ENCODE assay signal across 21 cellular contexts in genomic region chr22:30439226-30439625, GRCh38. TPM values are rescaled to one million over a fixed set of nuclear protein-coding genes. Genes with fewer than 3 reads are reported as not detected.
DNase-seq lines count a peak whose midpoint lies in the region; ATAC-seq, FAIRE-seq and TF ChIP-seq lines count a peak whose summit lies in the region.
"Had no signal": no experiment of that assay in that cellular context is flagged by ENCODE, and none has a peak within 500 bp of the region (broad histone marks: within the 10 kb centered on the region; RNA-seq: fewer than 3 reads in every experiment).

No MANE protein-coding gene starts in this region.

- ATAC-seq in HG03520 (IDR thresholded peaks at IDR 0.05; ENCODE audit: unreplicated experiment), result no peak
- ATAC-seq: GM23338, HCT116, HepG2 had no signal

- H4K20me1 ChIP-seq in keratinocyte (ENCODE audit: control insufficient read depth, extremely low read depth, insufficient read depth, low read length) (no peaks in the 10 kb centered on the region), H9 (ENCODE audit: control insufficient read depth, insufficient read depth, insufficient read length) (no peaks in the 10 kb centered on the region)

- no peak overlapping the region for H3K4me3 Mint-ChIP-seq in H9
- H3K4me3 Mint-ChIP-seq: CD4-positive, alpha-beta T cell; GM23338; HFFc6; IgD-negative memory B cell had no signal

- dilution Hi-C loops in keratinocyte (cut with MboI; ENCODE audit: extremely low pct_ligation_motif_present, low sequenced_read_pairs), result no loop called here

- H3K27ac Mint-ChIP-seq in H9, result peak overlapping the region in 1 of 3 experiments; percentile 17; a peak in 2 of 7 replicates
- H3K27ac Mint-ChIP-seq: GM23338, HFFc6 had no signal

- H3K27me3 ChIP-seq in bronchial epithelial cell (ENCODE audit: control insufficient read depth, insufficient read depth, low read length) (no peaks in the 10 kb centered on the region), esophagus (ENCODE audit: control insufficient read depth in 1 of 2, insufficient read depth in 2 of 2, low read length in 2 of 2) (no peaks in the 10 kb centered on the region), keratinocyte (ENCODE audit: control insufficient read depth, extremely low read depth, insufficient read depth, low read length) (no peaks in the 10 kb centered on the region), H9 (ENCODE audit: insufficient read depth, low read length) (no peaks in the 10 kb centered on the region)

- no peak overlapping the region for H3K14ac ChIP-seq in H9 (ENCODE audit: insufficient read depth, low read length)

- H4K8ac ChIP-seq in H9 (replicated peaks; ENCODE audit: insufficient read length, low read depth, low read length), result no peak overlapping the region

- H3K9me1 ChIP-seq in keratinocyte (ENCODE audit: control insufficient read depth, extremely low read depth, insufficient read depth, low read length), result no peaks in the 10 kb centered on the region

- H3K79me1 ChIP-seq in H9 (ENCODE audit: insufficient read depth, low read depth, low read length, poor library complexity, severe bottlenecking), result no peaks in the 10 kb centered on the region

- no peak overlapping the region for H3K4me3 ChIP-seq in bronchial epithelial cell (ENCODE audit: low read depth, low read length)
- H3K4me3 ChIP-seq in esophagus (ENCODE audit: low read depth in 1 of 2, low read length in 2 of 2), result no peak overlapping the region
- H3K4me3 ChIP-seq in keratinocyte (ENCODE audit: control insufficient read depth in 2 of 3, extremely low read depth in 1 of 3, insufficient read depth in 2 of 3, low read depth in 1 of 3, low read length in 3 of 3), result no peak overlapping the region
- H3K4me3 ChIP-seq: GM23338 had no signal

- H2BK20ac ChIP-seq in H9 (ENCODE audit: low read depth, low read length, poor library complexity, severe bottlenecking), result no peak overlapping the region

- H3K36me3 Mint-ChIP-seq in H9 (ENCODE audit: insufficient read depth in 1 of 3, low read depth in 3 of 3), result peaks cover 0 to 3% (median 0%) of the 10 kb centered on the region in 3 experiments; a peak in 1 of 7 replicates

- no peak overlapping the region for H3T11ph ChIP-seq in H9 (ENCODE audit: low read length)

- peaks cover 6% of the 10 kb centered on the region for H3K27me3 Mint-ChIP-seq in H9 (ENCODE audit: low read depth)

- H3K9me3 ChIP-seq in esophagus (ENCODE audit: control insufficient read depth in 2 of 2, insufficient read depth in 1 of 2, low read depth in 1 of 2, low read length in 1 of 2) (peaks cover 0 to 2% of the 10 kb centered on the region in 2 donors), keratinocyte (ENCODE audit: control insufficient read depth, low read depth, low read length) (peaks cover 2% of the 10 kb centered on the region), H9 (ENCODE audit: control insufficient read depth, low read depth, low read length) (no peaks in the 10 kb centered on the region)

- FAIRE-seq in bronchial epithelial cell (lab: Jason Lieb, UNC) (no peak), keratinocyte (lab: Jason Lieb, UNC) (no peak)
- FAIRE-seq: A204.1, D721Med, G401.6, GM12891, H54, HepG2 had no signal

- H2BK5ac ChIP-seq in H9 (ENCODE audit: insufficient read length, low read length), result no peak overlapping the region

- H4K91ac ChIP-seq in H9 (ENCODE audit: insufficient read length, low read depth, low read length), result no peak overlapping the region

- no peak overlapping the region for H2BK12ac ChIP-seq in H9 (ENCODE audit: insufficient read length, low read depth, low read length)

- no peak overlapping the region for H3K4me2 ChIP-seq in keratinocyte (ENCODE audit: control insufficient read depth, extremely low read depth, insufficient read depth, low read depth, low read length)
- H3K4me2 ChIP-seq in H9 (ENCODE audit: insufficient read depth, insufficient read length, low read length), result no peak overlapping the region
- H3K4me2 ChIP-seq: GM23338 had no signal

- H3K27ac ChIP-seq in esophagus (ENCODE audit: low read depth in 2 of 2, low read length in 1 of 2) (peak overlapping the region; percentile 71 to 91), keratinocyte (ENCODE audit: control insufficient read depth, insufficient read depth, low read length) (no peak overlapping the region), H9 (ENCODE audit: insufficient read length, low read depth, low read length) (no peak overlapping the region)
- H3K27ac ChIP-seq: C4-2B had no signal

- no peaks in the 10 kb centered on the region for H3K79me2 ChIP-seq in keratinocyte (ENCODE audit: control insufficient read depth, insufficient read depth, low read length)
- H3K79me2 ChIP-seq in H9 (ENCODE audit: insufficient read depth, low read length), result no peaks in the 10 kb centered on the region

- no peak for TF ChIP-seq CTCF in bronchial epithelial cell (IDR thresholded peaks at IDR 0.05; ENCODE audit: insufficient read depth, low read length, severe bottlenecking)
- TF ChIP-seq CTCF in keratinocyte (optimal IDR thresholded peaks at IDR 0.05 in 1 of 3, IDR thresholded peaks at IDR 0.05 in 1 of 3, conservative IDR thresholded peaks at IDR 0.05 in 1 of 3; ENCODE audit: extremely low read depth in 1 of 3, insufficient read depth in 2 of 3, low read length in 3 of 3), result no peak
- TF ChIP-seq CTCF in H9 (conservative IDR thresholded peaks at IDR 0.05), result no peak

- no peak overlapping the region for H3K56ac ChIP-seq in H9 (ENCODE audit: insufficient read length, low read depth, low read length)

- H2BK120ac ChIP-seq in H9 (ENCODE audit: low read depth, low read length, poor library complexity, severe bottlenecking), result no peak overlapping the region

- DNase-seq in bronchial epithelial cell (ENCODE audit: low read depth), result peak; percentile 55
- peak; percentile 38 for DNase-seq in keratinocyte (ENCODE audit: low read depth, low spot score)
- no peak for DNase-seq in kidney glomerular epithelial cell (lab: John Stamatoyannopoulos, UW)
- no peak for DNase-seq in H9
- DNase-seq: AML-193; Caco-2; CD4-positive, alpha-beta T cell; HFFc6 had no signal

- H3K9ac ChIP-seq in keratinocyte (ENCODE audit: control insufficient read depth, extremely low read depth, insufficient read depth, low read length), result no peak overlapping the region
- no peak overlapping the region for H3K9ac ChIP-seq in H9 (ENCODE audit: extremely low read depth, insufficient read length, low read length)

- no peak overlapping the region for H3K23ac ChIP-seq in H9 (ENCODE audit: insufficient read length, low read depth, low read length)

- no peak overlapping the region for H3K4ac ChIP-seq in H9 (ENCODE audit: low read depth, low read length)

- no peak overlapping the region for H2AK5ac ChIP-seq in H9 (ENCODE audit: insufficient read length, low read length)

- WGBS in esophagus, 2 donors, result 64 to 68% methylated on average over 4 of the region's 4 CpGs
- WGBS in H9 (ENCODE audit: extremely low coverage, insufficient read length, low lambda C conversion rate), result no CpG with 5 or more reads among the region's 4 CpGs

- H3K4me1 ChIP-seq in esophagus (ENCODE audit: control insufficient read depth in 2 of 2, insufficient read depth in 2 of 2, low read length in 1 of 2), result peaks cover 0 to 12% of the 10 kb centered on the region in 2 donors
- peaks cover 29% of the 10 kb centered on the region for H3K4me1 ChIP-seq in keratinocyte (ENCODE audit: control insufficient read depth, extremely low read depth, insufficient read depth, low read length)
- no peaks in the 10 kb centered on the region for H3K4me1 ChIP-seq in H9 (ENCODE audit: insufficient read depth, low read length)

- H3K23me2 ChIP-seq in H9 (ENCODE audit: insufficient read length, low read depth, low read length, poor library complexity, severe bottlenecking), result no peaks in the 10 kb centered on the region

- no peak overlapping the region for H2BK15ac ChIP-seq in H9 (ENCODE audit: low read depth, low read length)

- H3K9me3 Mint-ChIP-seq in H9, result no peaks in the 10 kb centered on the region; a peak in 1 of 5 replicates
- H3K9me3 Mint-ChIP-seq: HFFc6 had no signal

- peaks cover 10 to 14% of the 10 kb centered on the region in 2 experiments; a peak in 3 of 4 replicates for H3K4me1 Mint-ChIP-seq in H9

- no peaks in the 10 kb centered on the region for H3K36me3 ChIP-seq in bronchial epithelial cell (ENCODE audit: control insufficient read depth, insufficient read depth, low read length)
- H3K36me3 ChIP-seq in esophagus (ENCODE audit: control insufficient read depth in 2 of 2, insufficient read depth in 2 of 2, low read length in 1 of 2), result no peaks in the 10 kb centered on the region
- H3K36me3 ChIP-seq in keratinocyte (ENCODE audit: control insufficient read depth in 2 of 2, extremely low read depth in 1 of 2, insufficient read depth in 2 of 2, low read length in 2 of 2), result no peaks in the 10 kb centered on the region

- H3K18ac ChIP-seq in H9 (ENCODE audit: insufficient read length, low read depth, low read length), result no peak overlapping the region

- no peak overlapping the region for H2AFZ ChIP-seq in keratinocyte (ENCODE audit: control insufficient read depth, low read length)
- no peak overlapping the region for H2AFZ ChIP-seq in H9 (ENCODE audit: low read length)
- H2AFZ ChIP-seq: GM23338 had no signal

- H4K5ac ChIP-seq in H9 (ENCODE audit: insufficient read length, low read depth, low read length), result no peak overlapping the region

RNA-seq across cellular contexts. Expression of gene MTFP1, which starts 13.7 kb away (rescaled TPM):
- total RNA-seq in bronchial epithelial cell, result 16.0 and 53.2 TPM in 2 replicates
- polyA plus RNA-seq in esophagus, result 10 to 100 TPM; 19.7 to 23.5 TPM
- polyA plus RNA-seq in keratinocyte, result 5.7 to 13.7 TPM (median 8.4 TPM) in 3 replicates
- polyA plus RNA-seq in keratinocyte (2011; ENCODE audit: low read depth), result 4.2 TPM
- 4.3 and 6.2 TPM in 2 replicates for polyA plus RNA-seq in keratinocyte (2011; cell fraction: cytosol; rRNA removed)
- polyA plus RNA-seq in keratinocyte (2011; cell fraction: nucleus; rRNA removed), result 4.4 and 4.7 TPM in 2 replicates
- 4.5 and 14.9 TPM in 2 replicates for polyA plus RNA-seq in keratinocyte (2012; ENCODE audit: low replicate concordance)
- polyA minus RNA-seq in keratinocyte, result 0.56 to 11.7 TPM (median 5.0 TPM) in 3 replicates
- 8.8 TPM for polyA minus RNA-seq in keratinocyte (2011; cell fraction: cytosol; rRNA and poly(A)+ RNA removed)
- 1.2 and 1.3 TPM in 2 replicates for polyA minus RNA-seq in keratinocyte (2011; cell fraction: nucleus; rRNA and poly(A)+ RNA removed)
- total RNA-seq in H9 (2021), result 46.8 and 56.8 TPM in 2 replicates

RNA-seq across cellular contexts. Expression of gene SEC14L3, which starts 32.6 kb away (rescaled TPM):
- not detected in 2 replicates for total RNA-seq in bronchial epithelial cell
- polyA plus RNA-seq in esophagus, result not detected
- polyA plus RNA-seq in keratinocyte, result not detected in 3 replicates
- not detected for polyA plus RNA-seq in keratinocyte (2011; ENCODE audit: low read depth)
- polyA plus RNA-seq in keratinocyte (2011; cell fraction: cytosol; rRNA removed), result not detected in 2 replicates
- polyA plus RNA-seq in keratinocyte (2011; cell fraction: nucleus; rRNA removed), result not detected in 2 replicates
- polyA plus RNA-seq in keratinocyte (2012; ENCODE audit: low replicate concordance), result not detected in 2 replicates
- polyA minus RNA-seq in keratinocyte, result not detected in 3 replicates
- polyA minus RNA-seq in keratinocyte (2011; cell fraction: cytosol; rRNA and poly(A)+ RNA removed), result not detected
- not detected in 2 replicates for polyA minus RNA-seq in keratinocyte (2011; cell fraction: nucleus; rRNA and poly(A)+ RNA removed)
- total RNA-seq in H9 (2021), result not detected in 2 replicates
- total RNA-seq: Caco-2; CD4-positive, alpha-beta T cell; GM23338; HepG2; HFFc6 had no signal
- polyA plus RNA-seq: BJ, GM23338, HepG2, IgD-negative memory B cell had no signal

RNA-seq across cellular contexts. Expression of gene SEC14L2, which starts 42.4 kb away (rescaled TPM):
- total RNA-seq in bronchial epithelial cell, result 32.6 and 34.5 TPM in 2 replicates
- 10 to 100 TPM; 27.2 to 29.1 TPM for polyA plus RNA-seq in esophagus
- 103 to 146 TPM (median 129 TPM) in 3 replicates for polyA plus RNA-seq in keratinocyte
- polyA plus RNA-seq in keratinocyte (2011; ENCODE audit: low read depth), result 33.2 TPM
- polyA plus RNA-seq in keratinocyte (2011; cell fraction: cytosol; rRNA removed), result 115 and 122 TPM in 2 replicates
- polyA plus RNA-seq in keratinocyte (2011; cell fraction: nucleus; rRNA removed), result 128 and 144 TPM in 2 replicates
- 59.9 and 112 TPM in 2 replicates for polyA plus RNA-seq in keratinocyte (2012; ENCODE audit: low replicate concordance)
- polyA minus RNA-seq in keratinocyte, result 120 to 175 TPM (median 124 TPM) in 3 replicates
- 76.4 TPM for polyA minus RNA-seq in keratinocyte (2011; cell fraction: cytosol; rRNA and poly(A)+ RNA removed)
- 61.3 and 108 TPM in 2 replicates for polyA minus RNA-seq in keratinocyte (2011; cell fraction: nucleus; rRNA and poly(A)+ RNA removed)
- total RNA-seq in H9 (2021), result 8.2 and 8.5 TPM in 2 replicates

RNA-seq across cellular contexts. Expression of gene RNF215, which starts 52.0 kb away (rescaled TPM):
- total RNA-seq in bronchial epithelial cell (14.1 and 15.5 TPM in 2 replicates), H9 (2021) (22.6 and 24.5 TPM in 2 replicates)
- polyA plus RNA-seq in esophagus (1 to 10 TPM; 5.2 to 7.3 TPM), keratinocyte (5.1 to 17.0 TPM (median 8.3 TPM) in 3 replicates)
- 2.7 TPM for polyA plus RNA-seq in keratinocyte (2011; ENCODE audit: low read depth)
- polyA plus RNA-seq in keratinocyte (2011; cell fraction: cytosol; rRNA removed), result 3.8 and 6.9 TPM in 2 replicates
- polyA plus RNA-seq in keratinocyte (2011; cell fraction: nucleus; rRNA removed), result 26.7 and 36.1 TPM in 2 replicates
- polyA plus RNA-seq in keratinocyte (2012; ENCODE audit: low replicate concordance), result 5.4 and 8.1 TPM in 2 replicates
- 11.9 to 13.2 TPM (median 13.0 TPM) in 3 replicates for polyA minus RNA-seq in keratinocyte
- 15.9 TPM for polyA minus RNA-seq in keratinocyte (2011; cell fraction: cytosol; rRNA and poly(A)+ RNA removed)
- 10.3 and 12.4 TPM in 2 replicates for polyA minus RNA-seq in keratinocyte (2011; cell fraction: nucleus; rRNA and poly(A)+ RNA removed)

Comparison
In these comparisons a context has a peak if more than half of its experiments do, and no peak if none do; other contexts are left out.
1. DNase-seq: peak in bronchial epithelial cell (single experiment) and keratinocyte (single experiment); none in kidney glomerular epithelial cell (single experiment) and H9 (single experiment).
2. H3K27ac ChIP-seq: peak in esophagus (2 of 2); none in keratinocyte (single experiment) and H9 (single experiment).